19 cellular contexts compared by ENCODE assay signal in genomic region chr3:4778119-4778518, GRCh38.
DNase-seq lines count a peak whose midpoint lies in the region; ATAC-seq lines count a peak whose summit lies in the region.
"Had no signal": no experiment of that assay in that cellular context is flagged by ENCODE, and none has a peak within 500 bp of the region (broad histone marks: within the 10 kb centered on the region; RNA-seq: fewer than 3 reads in every experiment).

No MANE protein-coding gene starts in this region.

- WGBS in esophagus, 2 donors, result 64 to 66% methylated on average over 2 of the region's 2 CpGs
- 100% methylated on average over 2 of the region's 2 CpGs for whole genome bisulfite sequencing in right cardiac atrium

- H3K27ac ChIP-seq in esophagus (ENCODE audit: low read depth in 2 of 2, low read length in 1 of 2) (peak overlapping the region; percentile 51 to 87), right cardiac atrium (ENCODE audit: low read length) (no peak overlapping the region)
- H3K27ac ChIP-seq: C4-2B, HL-60 had no signal

- H3K27me3 ChIP-seq in esophagus (ENCODE audit: control insufficient read depth in 1 of 2, insufficient read depth in 2 of 2, low read length in 2 of 2) (no peaks in the 10 kb centered on the region), right cardiac atrium (ENCODE audit: control insufficient read depth, insufficient read depth) (no peaks in the 10 kb centered on the region)
- H3K27me3 ChIP-seq: Peyer's patch had no signal

- no peak for ATAC-seq in right cardiac atrium
- ATAC-seq: A549, K562 had no signal

- intact Hi-C loops in activated CD4-positive, alpha-beta memory T cell treated with anti-CD3 and anti-CD28 coated beads for 36 hours (cut with micrococcal nuclease), result loop anchor here (5.0 kb wide), 1 partner anchor 36 kb away; no protein-coding TSS in a partner anchor
- intact Hi-C loops in activated T-helper 1 cell treated with anti-CD3 and anti-CD28 coated beads, Interleukin-12 subunit alpha, Interleukin-12 subunit beta, Interleukin-2, Interleukin-4 antibody, amounts not matched to agents 30 ng/mL and 10 ng/mL and 1 ng/mL, durations not matched to agents 14 hours and 24 hours and 36 hours (cut with micrococcal nuclease), result loop anchor here (5.0 kb wide), 1 partner anchor 281 kb away; no protein-coding TSS in a partner anchor
- intact Hi-C loops in right cardiac atrium (cut with DNase I), result no loop called here

- peaks cover under 1 to 11% of the 10 kb centered on the region in 2 donors for H3K4me1 ChIP-seq in esophagus (ENCODE audit: control insufficient read depth in 2 of 2, insufficient read depth in 2 of 2, low read length in 1 of 2)
- peaks cover 11% of the 10 kb centered on the region for H3K4me1 ChIP-seq in right cardiac atrium (ENCODE audit: control insufficient read depth, insufficient read depth, low read length)

- H3K9me3 ChIP-seq in esophagus (ENCODE audit: control insufficient read depth in 2 of 2, insufficient read depth in 1 of 2, low read depth in 1 of 2, low read length in 1 of 2) (no peaks in the 10 kb centered on the region), right cardiac atrium (ENCODE audit: control insufficient read depth, low read length) (no peaks in the 10 kb centered on the region)
- H3K9me3 ChIP-seq: A549, Peyer's patch had no signal

- peak overlapping the region; percentile 13 for H3K27ac Mint-ChIP-seq in activated CD4-positive, alpha-beta memory T cell treated with anti-CD3 and anti-CD28 coated beads, Interleukin-2, amount 10 ng/mL, durations not matched to agents 7 days and 5 days
- H3K27ac Mint-ChIP-seq in activated CD4-positive, alpha-beta memory T cell treated with anti-CD3 and anti-CD28 coated beads for 36 hours, result no peak overlapping the region
- peak overlapping the region; percentile 98 for H3K27ac Mint-ChIP-seq in activated T-helper 1 cell treated with anti-CD3 and anti-CD28 coated beads, Interleukin-12 subunit alpha, Interleukin-12 subunit beta, Interleukin-2, Interleukin-4 antibody, amounts not matched to agents 30 ng/mL and 10 ng/mL and 1 ng/mL, durations not matched to agents 14 hours and 24 hours and 36 hours

- POLR2A ChIA-PET in activated CD4-positive, alpha-beta memory T cell treated with anti-CD3 and anti-CD28 coated beads, Interleukin-2, amount 10 ng/mL, durations not matched to agents 7 days and 5 days (lab: Charles Lee), result interaction anchor here (0.6 to 4.9 kb wide), 4 partner anchors 32 to 455 kb away, joined by 3 to 21 read pairs (median 4); partner anchors contain the start of gene BHLHE40
- POLR2A ChIA-PET in activated CD4-positive, alpha-beta memory T cell treated with anti-CD3 and anti-CD28 coated beads for 36 hours (lab: Charles Lee), result interaction anchor here (1.1 kb wide), 1 partner anchor 200 kb away, joined by 3 read pairs; no protein-coding TSS in a partner anchor

- H3K4me1 Mint-ChIP-seq in activated CD4-positive, alpha-beta memory T cell treated with anti-CD3 and anti-CD28 coated beads, Interleukin-2, amount 10 ng/mL, durations not matched to agents 7 days and 5 days, result peaks cover 67% of the 10 kb centered on the region
- H3K4me1 Mint-ChIP-seq in activated CD4-positive, alpha-beta memory T cell treated with anti-CD3 and anti-CD28 coated beads for 36 hours (ENCODE audit: low read depth), result peaks cover 33% of the 10 kb centered on the region
- H3K4me1 Mint-ChIP-seq in activated T-helper 1 cell treated with anti-CD3 and anti-CD28 coated beads, Interleukin-12 subunit alpha, Interleukin-12 subunit beta, Interleukin-2, Interleukin-4 antibody, amounts not matched to agents 30 ng/mL and 10 ng/mL and 1 ng/mL, durations not matched to agents 14 hours and 24 hours and 36 hours (ENCODE audit: low read depth), result peaks cover 71% of the 10 kb centered on the region

- DNase-seq in activated CD4-positive, alpha-beta memory T cell treated with anti-CD3 and anti-CD28 coated beads, Interleukin-2, amount 10 ng/mL, durations not matched to agents 7 days and 5 days, result no peak
- no peak for DNase-seq in activated CD4-positive, alpha-beta memory T cell treated with anti-CD3 and anti-CD28 coated beads for 36 hours
- peak; percentile 22 for DNase-seq in HPDE6-E6E7 (ENCODE audit: extremely low spot score)
- no peak for DNase-seq in activated T-helper 1 cell treated with anti-CD3 and anti-CD28 coated beads, Interleukin-12 subunit alpha, Interleukin-12 subunit beta, Interleukin-2, Interleukin-4 antibody, amounts not matched to agents 30 ng/mL and 10 ng/mL and 1 ng/mL, durations not matched to agents 14 hours and 24 hours and 36 hours (ENCODE audit: low spot score)
- DNase-seq in right cardiac atrium, result no peak
- DNase-seq in COR-L47 (lab: John Stamatoyannopoulos, UW), result no peak
- no peak for DNase-seq in NCI-H2196 treated with DMSO at 0.1 percent for 48 hours (lab: John Stamatoyannopoulos, UW; ENCODE audit: unreplicated experiment)
- DNase-seq: DMS153, EL, NCI-H1048, NCI-H146, NCI-H446, NCI-H82, Peyer's patch had no signal

- no peaks in the 10 kb centered on the region for H3K36me3 ChIP-seq in esophagus (ENCODE audit: control insufficient read depth in 2 of 2, insufficient read depth in 2 of 2, low read length in 1 of 2)
- H3K36me3 ChIP-seq: Peyer's patch had no signal

- no peaks in the 10 kb centered on the region for H3K27me3 Mint-ChIP-seq in activated CD4-positive, alpha-beta memory T cell treated with anti-CD3 and anti-CD28 coated beads, Interleukin-2, amount 10 ng/mL, durations not matched to agents 7 days and 5 days
- no peaks in the 10 kb centered on the region for H3K27me3 Mint-ChIP-seq in activated CD4-positive, alpha-beta memory T cell treated with anti-CD3 and anti-CD28 coated beads for 36 hours
- no peaks in the 10 kb centered on the region for H3K27me3 Mint-ChIP-seq in activated T-helper 1 cell treated with anti-CD3 and anti-CD28 coated beads, Interleukin-12 subunit alpha, Interleukin-12 subunit beta, Interleukin-2, Interleukin-4 antibody, amounts not matched to agents 30 ng/mL and 10 ng/mL and 1 ng/mL, durations not matched to agents 14 hours and 24 hours and 36 hours (ENCODE audit: insufficient read depth)

- H3K9me3 Mint-ChIP-seq in activated CD4-positive, alpha-beta memory T cell treated with anti-CD3 and anti-CD28 coated beads, Interleukin-2, amount 10 ng/mL, durations not matched to agents 7 days and 5 days, result no peaks in the 10 kb centered on the region
- no peaks in the 10 kb centered on the region for H3K9me3 Mint-ChIP-seq in activated CD4-positive, alpha-beta memory T cell treated with anti-CD3 and anti-CD28 coated beads for 36 hours
- H3K9me3 Mint-ChIP-seq in activated T-helper 1 cell treated with anti-CD3 and anti-CD28 coated beads, Interleukin-12 subunit alpha, Interleukin-12 subunit beta, Interleukin-2, Interleukin-4 antibody, amounts not matched to agents 30 ng/mL and 10 ng/mL and 1 ng/mL, durations not matched to agents 14 hours and 24 hours and 36 hours, result peaks cover 8% of the 10 kb centered on the region

- CTCF ChIA-PET in activated CD4-positive, alpha-beta memory T cell treated with anti-CD3 and anti-CD28 coated beads, Interleukin-2, amount 10 ng/mL, durations not matched to agents 7 days and 5 days (lab: Charles Lee), result interaction anchor here (1.5 kb wide), 1 partner anchor 203 kb away, joined by 4 read pairs; no protein-coding TSS in a partner anchor
- CTCF ChIA-PET in activated CD4-positive, alpha-beta memory T cell treated with anti-CD3 and anti-CD28 coated beads for 36 hours (lab: Charles Lee), result interaction anchor here (1.5 kb wide), 1 partner anchor 198 kb away, joined by 5 read pairs; no protein-coding TSS in a partner anchor

- H3K4me3 Mint-ChIP-seq in activated CD4-positive, alpha-beta memory T cell treated with anti-CD3 and anti-CD28 coated beads, Interleukin-2, amount 10 ng/mL, durations not matched to agents 7 days and 5 days, result no peak overlapping the region
- H3K4me3 Mint-ChIP-seq in activated CD4-positive, alpha-beta memory T cell treated with anti-CD3 and anti-CD28 coated beads for 36 hours, result no peak overlapping the region
- no peak overlapping the region for H3K4me3 Mint-ChIP-seq in activated T-helper 1 cell treated with anti-CD3 and anti-CD28 coated beads, Interleukin-12 subunit alpha, Interleukin-12 subunit beta, Interleukin-2, Interleukin-4 antibody, amounts not matched to agents 30 ng/mL and 10 ng/mL and 1 ng/mL, durations not matched to agents 14 hours and 24 hours and 36 hours

- peaks cover 77% of the 10 kb centered on the region for H3K36me3 Mint-ChIP-seq in activated CD4-positive, alpha-beta memory T cell treated with anti-CD3 and anti-CD28 coated beads, Interleukin-2, amount 10 ng/mL, durations not matched to agents 7 days and 5 days (ENCODE audit: low read depth)
- H3K36me3 Mint-ChIP-seq in activated CD4-positive, alpha-beta memory T cell treated with anti-CD3 and anti-CD28 coated beads for 36 hours, result peaks cover 49% of the 10 kb centered on the region
- peaks cover 68% of the 10 kb centered on the region for H3K36me3 Mint-ChIP-seq in activated T-helper 1 cell treated with anti-CD3 and anti-CD28 coated beads, Interleukin-12 subunit alpha, Interleukin-12 subunit beta, Interleukin-2, Interleukin-4 antibody, amounts not matched to agents 30 ng/mL and 10 ng/mL and 1 ng/mL, durations not matched to agents 14 hours and 24 hours and 36 hours (ENCODE audit: low read depth)

- no peak overlapping the region for H3K4me3 ChIP-seq in esophagus (ENCODE audit: low read depth in 1 of 2, low read length in 2 of 2)
- no peak overlapping the region for H3K4me3 ChIP-seq in right cardiac atrium (ENCODE audit: low read length)
- H3K4me3 ChIP-seq: A549, K562, Peyer's patch had no signal

Comparison
In these comparisons a context has a peak if more than half of its experiments do, and no peak if none do; other contexts are left out.
1. intact Hi-C loops: an anchor here in activated CD4-positive, alpha-beta memory T cell treated with anti-CD3 and anti-CD28 coated beads for 36 hours (5.0 kb wide) and activated T-helper 1 cell treated with anti-CD3 and anti-CD28 coated beads, Interleukin-12 subunit alpha, Interleukin-12 subunit beta, Interleukin-2, Interleukin-4 antibody, amounts not matched to agents 30 ng/mL and 10 ng/mL and 1 ng/mL, durations not matched to agents 14 hours and 24 hours and 36 hours (5.0 kb wide); none called in right cardiac atrium.